ENCODE assay signal across 13 cellular contexts in the genomic region with DNA sequence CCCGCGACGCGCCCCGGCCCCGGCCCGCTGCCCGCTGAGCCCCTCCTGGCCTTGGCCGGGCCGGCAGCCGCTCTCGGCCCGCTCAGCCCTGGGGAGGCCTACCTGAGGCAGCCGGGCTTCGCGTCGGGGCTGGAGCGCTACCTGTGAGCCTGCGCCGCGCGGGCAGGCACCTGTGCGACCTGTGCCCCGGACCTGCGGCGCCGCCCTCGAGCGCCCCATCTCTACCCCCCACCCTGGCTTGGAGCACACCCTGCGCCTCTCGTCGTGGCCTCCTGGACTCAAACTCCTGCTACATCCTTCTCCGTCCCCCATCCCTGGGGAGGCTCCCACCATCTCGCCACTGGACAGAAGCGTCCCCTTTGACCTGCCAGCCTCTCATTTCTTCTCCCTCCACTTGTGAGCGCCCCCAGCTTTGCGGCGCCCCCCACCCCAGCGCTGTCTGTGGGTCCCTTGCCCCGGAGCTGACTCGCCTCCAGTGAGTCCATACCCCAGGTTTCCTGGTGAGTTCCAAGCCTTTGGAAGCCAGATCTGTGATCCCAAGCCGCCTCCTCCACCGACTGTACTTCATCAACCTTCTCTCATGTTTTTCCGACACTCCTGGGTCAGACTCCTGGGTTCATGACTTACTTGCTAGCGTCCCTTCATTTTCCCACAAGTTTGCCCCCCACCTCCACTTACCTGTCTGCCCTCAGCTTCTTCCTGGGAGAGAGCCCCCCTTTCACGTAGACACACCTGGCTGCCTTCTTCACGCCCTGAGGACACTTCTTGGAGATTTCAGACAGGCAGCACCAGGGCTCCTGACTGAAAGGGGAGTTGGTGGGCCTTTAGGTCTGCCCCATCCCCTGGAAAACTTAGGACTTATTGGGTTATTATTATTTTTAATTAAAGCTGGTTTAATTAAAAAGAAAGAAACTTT. TPM values are rescaled to one million over a fixed set of nuclear protein-coding genes. Genes with fewer than 3 reads are reported as not detected.
DNase-seq lines count a peak whose midpoint lies in the region; ATAC-seq and TF ChIP-seq lines count a peak whose summit lies in the region.
"Had no signal": no experiment of that assay in that cellular context is flagged by ENCODE, and none has a peak within 500 bp of the region (broad histone marks: within the 10 kb centered on the region; RNA-seq: fewer than 3 reads in every experiment).

No MANE protein-coding gene starts in this region.

- CTCF ChIA-PET in activated naive CD4-positive, alpha-beta T cell treated with anti-CD3 and anti-CD28 coated beads for 36 hours (lab: Charles Lee) = interaction anchor here (0.6 to 1.6 kb wide), 5 partner anchors 19 to 47 kb away, joined by 3 to 5 read pairs (median 3); partner anchors contain the start of gene FOXD2

- no peak overlapping the region for H3K27ac ChIP-seq in transverse colon
- H3K27ac ChIP-seq in gastrocnemius medialis = no peak overlapping the region

- H3K36me3 ChIP-seq in mucosa of descending colon (ENCODE audit: low read depth) = no peaks in the 10 kb centered on the region
- no peaks in the 10 kb centered on the region for H3K36me3 ChIP-seq in transverse colon
- no peaks in the 10 kb centered on the region for H3K36me3 ChIP-seq in gastrocnemius medialis

- TF ChIP-seq EP300 in transverse colon (IDR thresholded peaks at IDR 0.05; ENCODE audit: low read depth) = no peak

- H3K27me3 ChIP-seq in transverse colon (peaks cover 43% of the 10 kb centered on the region), gastrocnemius medialis (peaks cover 33 to 53% (median 35%) of the 10 kb centered on the region in 3 donors)

- H3K9me3 ChIP-seq in mucosa of descending colon (no peaks in the 10 kb centered on the region), transverse colon (no peaks in the 10 kb centered on the region), gastrocnemius medialis (no peaks in the 10 kb centered on the region)

- H3K4me3 ChIP-seq in mucosa of descending colon = no peak overlapping the region
- peak overlapping the region in 3 of 4 donors; percentile 8 to 50 (median 26) for H3K4me3 ChIP-seq in transverse colon
- no peak overlapping the region for H3K4me3 ChIP-seq in gastrocnemius medialis

- ATAC-seq in mucosa of descending colon (peak; percentile 66), HG02763 (IDR thresholded peaks at IDR 0.05; ENCODE audit: unreplicated experiment) (no peak), gastrocnemius medialis (no peak), HG03025 (IDR thresholded peaks at IDR 0.05; ENCODE audit: low FRiP score, unreplicated experiment) (no peak)
- ATAC-seq: PC-3 had no signal

- no peak overlapping the region for H3K27ac Mint-ChIP-seq in activated naive CD4-positive, alpha-beta T cell treated with anti-CD3 and anti-CD28 coated beads for 36 hours
- no peak overlapping the region for H3K27ac Mint-ChIP-seq in brain

- no peaks in the 10 kb centered on the region for H3K36me3 Mint-ChIP-seq in activated naive CD4-positive, alpha-beta T cell treated with anti-CD3 and anti-CD28 coated beads for 36 hours (ENCODE audit: low read depth)
- no peaks in the 10 kb centered on the region for H3K36me3 Mint-ChIP-seq in brain

- H3K4me1 Mint-ChIP-seq in activated naive CD4-positive, alpha-beta T cell treated with anti-CD3 and anti-CD28 coated beads for 36 hours (ENCODE audit: low read depth) = peaks cover 6% of the 10 kb centered on the region
- no peaks in the 10 kb centered on the region for H3K4me1 Mint-ChIP-seq in brain

- H3K4me1 ChIP-seq in mucosa of descending colon (ENCODE audit: low read depth) (no peaks in the 10 kb centered on the region), transverse colon (peaks cover 0 to 3% (median 0%) of the 10 kb centered on the region in 4 donors), gastrocnemius medialis (no peaks in the 10 kb centered on the region)

- DNase-seq in activated naive CD4-positive, alpha-beta T cell treated with anti-CD3 and anti-CD28 coated beads for 36 hours = no peak
- no peak for DNase-seq in activated naive CD4-positive, alpha-beta T cell (lab: John Stamatoyannopoulos, UW)
- DNase-seq in mucosa of descending colon (peak in 1 of 3 donors; percentile 17), transverse colon (no peak), gastrocnemius medialis (no peak)
- DNase-seq: activated CD4-positive, alpha-beta T cell treated with anti-CD3 and anti-CD28 coated beads for 4 hours; NCI-H1105 treated with DMSO at 0.1 percent for 48 hours; NCI-H446 treated with DMSO at 0.1 percent for 48 hours; PC-3 had no signal

- no peak for TF ChIP-seq POLR2A in transverse colon (IDR thresholded peaks at IDR 0.05)
- no peak for TF ChIP-seq POLR2A in gastrocnemius medialis (IDR thresholded peaks at IDR 0.05)

- intact Hi-C loops in activated naive CD4-positive, alpha-beta T cell treated with anti-CD3 and anti-CD28 coated beads for 36 hours (cut with micrococcal nuclease) = no loop called here
- intact Hi-C loops in mucosa of descending colon (cut with DNase I, micrococcal nuclease) (no loop called here), transverse colon (cut with DNase I; ENCODE audit: low total_unique reads) (no loop called here), gastrocnemius medialis (cut with DNase I; ENCODE audit: low total_unique reads) (no loop called here)

- H3K27me3 Mint-ChIP-seq in activated naive CD4-positive, alpha-beta T cell treated with anti-CD3 and anti-CD28 coated beads for 36 hours (ENCODE audit: low read depth) = peaks cover 42% of the 10 kb centered on the region
- H3K27me3 Mint-ChIP-seq in brain = peaks cover 94% of the 10 kb centered on the region

- TF ChIP-seq CTCF in brain (conservative IDR thresholded peaks at IDR 0.05) (no peak), mucosa of descending colon (IDR thresholded peaks at IDR 0.05) (no peak), transverse colon (IDR thresholded peaks at IDR 0.05) (no peak), gastrocnemius medialis (IDR thresholded peaks at IDR 0.05 in 4 of 5, conservative IDR thresholded peaks at IDR 0.05 in 1 of 5) (no peak)

- 39 to 74% methylated on average over 6 to 44 of the region's 47 CpGs for WGBS in transverse colon (ENCODE audit: low coverage in 1 of 2), 2 donors

- H3K9me3 Mint-ChIP-seq in activated naive CD4-positive, alpha-beta T cell treated with anti-CD3 and anti-CD28 coated beads for 36 hours = no peaks in the 10 kb centered on the region
- peaks cover 0 to 6% (median 0%) of the 10 kb centered on the region in 5 experiments for H3K9me3 Mint-ChIP-seq in brain

- in situ Hi-C loops in transverse colon (cut with MboI; ENCODE audit: low pct_ligation_motif_present in 1 of 4, low pct_unique_long_range_greater_than_20kb in 1 of 4, low sequenced_read_pairs in 3 of 4) = loop anchor here in 2 of 4 donors (25.0 kb wide), 1 partner anchor 230 kb away; the partner anchor contains the start of gene PDZK1IP1 (in 2 of the 2)
- in situ Hi-C loops in gastrocnemius medialis (cut with MboI; ENCODE audit: low sequenced_read_pairs in 4 of 4) = loop anchor here in 1 of 4 donors (25.0 kb wide), 1 partner anchor 230 kb away; the partner anchor contains the start of gene PDZK1IP1

- peak overlapping the region; percentile 13 for H3K4me3 Mint-ChIP-seq in activated naive CD4-positive, alpha-beta T cell treated with anti-CD3 and anti-CD28 coated beads for 36 hours
- H3K4me3 Mint-ChIP-seq in brain = peak overlapping the region; percentile 35 to 70 (median 51)

RNA-seq across cellular contexts. Expression of gene FOXE3, which starts 1.3 kb away (rescaled TPM):
- not detected for total RNA-seq in activated naive CD4-positive, alpha-beta T cell treated with anti-CD3 and anti-CD28 coated beads for 36 hours
- 0.95 TPM for polyA plus RNA-seq in brain (ENCODE audit: insufficient read depth, low read depth, low replicate concordance)
- total RNA-seq in mucosa of descending colon (under 1 TPM in 2 of 3 donors, not detected in 1; 0.23 to 0.39 TPM), transverse colon (not detected), gastrocnemius medialis (not detected)
- total RNA-seq: PC-3, skeletal muscle tissue had no signal

RNA-seq across cellular contexts. Expression of gene FOXD2, which starts 20.5 kb away (rescaled TPM):
- total RNA-seq in activated naive CD4-positive, alpha-beta T cell treated with anti-CD3 and anti-CD28 coated beads for 36 hours = under 1 TPM; 0.12 to 0.19 TPM
- polyA plus RNA-seq in brain (ENCODE audit: insufficient read depth, low read depth, low replicate concordance) = 0.49 TPM
- total RNA-seq in mucosa of descending colon (10 to 100 TPM in 2 of 3 donors, 1 to 10 TPM in 1; 7.7 to 24.8 (median 17.1) TPM), transverse colon (10 to 100 TPM; 15.8 to 20.9 (median 17.2) TPM), gastrocnemius medialis (under 1 TPM in 1 of 4 donors, not detected in 3; 0.11 TPM)

Comparison
In these comparisons a context has a peak if more than half of its experiments do, and no peak if none do; other contexts are left out.
1. H3K4me3 ChIP-seq: peak in transverse colon (3 of 4); none in mucosa of descending colon (single experiment) and gastrocnemius medialis (0 of 4).
2. RNA of gene FOXD2, which starts 20.5 kb away (total RNA-seq): 15.8 to 20.9 TPM in transverse colon and 7.7 to 24.8 TPM in mucosa of descending colon; 0.12 to 0.19 TPM in activated naive CD4-positive, alpha-beta T cell treated with anti-CD3 and anti-CD28 coated beads for 36 hours and 0.11 TPM in gastrocnemius medialis; every median in the first group is over 4 times any median in the second.